Comparison of ENCODE assay signal across 25 cellular contexts in genomic region chr10:60863796-60864195, GRCh38.
"Had no signal": no experiment of that assay in that cellular context is flagged by ENCODE, and none has a peak within 500 bp of the region (broad histone marks: within the 10 kb centered on the region; RNA-seq: fewer than 3 reads in every experiment).

No MANE protein-coding gene starts in this region.

- H3K9me3 ChIP-seq: ascending aorta, body of pancreas, MG63 had no signal

- H3K9me3 Mint-ChIP-seq: activated CD4-positive, alpha-beta memory T cell treated with anti-CD3 and anti-CD28 coated beads for 36 hours; activated CD4-positive, alpha-beta T cell treated with anti-CD3 and anti-CD28 coated beads, Interleukin-2, amount 10 ng/mL, durations not matched to agents 7 days and 5 days; activated naive CD4-positive, alpha-beta T cell treated with anti-CD3 and anti-CD28 coated beads, Interleukin-2, amount 50 U/mL, for 72 hours; activated naive CD8-positive, alpha-beta T cell treated with anti-CD3 and anti-CD28 coated beads, Interleukin-2, amount 50 U/mL, for 24 hours; activated T-cell treated with anti-CD3 and anti-CD28 coated beads, Interleukin-2, amount 50 U/mL, for 4 hours had no signal

- H3K36me3 Mint-ChIP-seq: activated CD4-positive, alpha-beta memory T cell treated with anti-CD3 and anti-CD28 coated beads for 36 hours; activated naive CD4-positive, alpha-beta T cell treated with anti-CD3 and anti-CD28 coated beads, Interleukin-2, amount 50 U/mL, for 72 hours had no signal

- H3K4me3 Mint-ChIP-seq: activated CD4-positive, alpha-beta memory T cell treated with anti-CD3 and anti-CD28 coated beads for 36 hours; activated CD4-positive, alpha-beta T cell treated with anti-CD3 and anti-CD28 coated beads, Interleukin-2, amount 10 ng/mL, durations not matched to agents 7 days and 5 days; activated naive CD8-positive, alpha-beta T cell treated with anti-CD3 and anti-CD28 coated beads, Interleukin-2, amount 50 U/mL, for 24 hours; activated T-cell treated with anti-CD3 and anti-CD28 coated beads, Interleukin-2, amount 50 U/mL, for 4 hours; T-helper 17 cell had no signal

- H3K27ac Mint-ChIP-seq: activated CD4-positive, alpha-beta memory T cell treated with anti-CD3 and anti-CD28 coated beads for 36 hours; activated CD4-positive, alpha-beta T cell treated with anti-CD3 and anti-CD28 coated beads, Interleukin-2, amount 10 ng/mL, durations not matched to agents 7 days and 5 days; activated naive CD4-positive, alpha-beta T cell treated with anti-CD3 and anti-CD28 coated beads, Interleukin-2, amount 50 U/mL, for 72 hours; activated naive CD8-positive, alpha-beta T cell treated with anti-CD3 and anti-CD28 coated beads, Interleukin-2, amount 50 U/mL, for 24 hours; T-helper 17 cell had no signal

- H3K4me1 ChIP-seq: ascending aorta, body of pancreas had no signal

- H3K4me1 Mint-ChIP-seq: activated CD4-positive, alpha-beta T cell treated with anti-CD3 and anti-CD28 coated beads, Interleukin-2, amount 10 ng/mL, durations not matched to agents 7 days and 5 days; activated naive CD8-positive, alpha-beta T cell treated with anti-CD3 and anti-CD28 coated beads, Interleukin-2, amount 50 U/mL, for 24 hours; T-helper 17 cell had no signal

- H3K27me3 ChIP-seq: ascending aorta, body of pancreas, MG63 had no signal

- H3K36me3 ChIP-seq: ascending aorta, MG63 had no signal

- H3K27ac ChIP-seq: ascending aorta, body of pancreas had no signal

- DNase-seq: activated CD4-positive, alpha-beta memory T cell treated with anti-CD3 and anti-CD28 coated beads for 36 hours; activated CD4-positive, alpha-beta T cell treated with anti-CD3 and anti-CD28 coated beads, Interleukin-2, amount 10 ng/mL, durations not matched to agents 7 days and 5 days; activated CD4-positive, CD25-positive, alpha-beta regulatory T cell; activated CD8-positive, alpha-beta memory T cell treated with anti-CD3 and anti-CD28 coated beads for 24 hours; activated effector memory CD4-positive, alpha-beta T cell treated with anti-CD3 and anti-CD28 coated beads, Interleukin-2, amount 50 U/mL, for 16 hours; activated naive CD4-positive, alpha-beta T cell treated with Interleukin-2 at 50 U/mL for 16 hours; activated naive CD8-positive, alpha-beta T cell treated with anti-CD3 and anti-CD28 coated beads, Interleukin-2, amount 50 U/mL, for 24 hours; activated T-cell treated with anti-CD3 and anti-CD28 coated beads, Interleukin-2, amount 50 U/mL, for 4 hours; amniotic stem cell; body of pancreas; central memory CD4-positive, alpha-beta T cell; MG63; MV-4-11; NCI-H1105 treated with DMSO at 0.1 percent for 48 hours; NCI-H1436 treated with DMSO at 0.1 percent for 48 hours; NCI-H1930; NCI-H2107; NCI-H446 treated with DMSO at 0.1 percent for 48 hours; NCI-H524 treated with DMSO at 0.1 percent for 48 hours; NCI-H82; SIG-M5; T-helper 17 cell; T-helper 9 cell had no signal

- H3K4me3 ChIP-seq: ascending aorta, body of pancreas, MG63 had no signal
